ENCODE assay signal across 8 cellular contexts in genomic region chr13:80979035-80979641, GRCh38.
A peak's percentile ranks its signal among the peaks of the same experiment; 100 is the strongest.
DNase-seq lines count a peak whose midpoint lies in the region; ATAC-seq, FAIRE-seq and TF ChIP-seq lines count a peak whose summit lies in the region.

No MANE protein-coding gene starts in this region.

- H3K27ac ChIP-seq in HCT116 (ENCODE audit: low read depth, low read length) (no peak overlapping the region), SJCRH30 (no peak overlapping the region)

- H3K36me3 ChIP-seq in HCT116 (ENCODE audit: control insufficient read depth in 1 of 2, insufficient read depth in 2 of 2, low read length in 2 of 2) (no peaks in the 10 kb centered on the region), SJCRH30 (no peaks in the 10 kb centered on the region)

- BruUV-seq in HCT116 (replicated peaks; lab: Mats Ljungman, UMichigan), result no TSS peak

- H3K4me3 ChIP-seq in HCT116 (replicated peaks in 1 of 2; ENCODE audit: low read depth in 1 of 2, low read length in 2 of 2) (no peak overlapping the region), SJCRH30 (no peak overlapping the region)

- H3K4me1 ChIP-seq in HCT116 (ENCODE audit: control insufficient read depth in 1 of 2, insufficient read depth in 2 of 2, low read length in 2 of 2) (no peaks in the 10 kb centered on the region), SJCRH30 (no peaks in the 10 kb centered on the region)

- CTCF ChIA-PET in HCT116 (lab: Charles Lee), result interaction anchor here (0.7 to 2.8 kb wide), 3 partner anchors 10 to 38 kb away, joined by 3 to 14 read pairs (median 4); no protein-coding TSS in a partner anchor

- FAIRE-seq in endometrium (lab: Jason Lieb, UNC), result peak; percentile 94

- no peaks in the 10 kb centered on the region for H4K20me1 ChIP-seq in HCT116 (ENCODE audit: insufficient read depth)

- peak; percentile 62 for DNase-seq in ACHN
- DNase-seq in GM10266 (ENCODE audit: extremely low spot score), result peak; percentile 41
- DNase-seq in HCT116 (ENCODE audit: low read depth, low spot score), result peak; percentile 46
- peak; percentile 74 for DNase-seq in LoVo (ENCODE audit: low spot score)
- peak; percentile 37 to 81 for DNase-seq in SJCRH30
- DNase-seq in midbrain (lab: John Stamatoyannopoulos, UW), result peak; percentile 84
- DNase-seq in NCI-H226, result no peak

- RAD21 ChIA-PET in HCT116 (lab: Charles Lee; ENCODE audit: low non-redundant PET in 1 of 2, low total read pairs in 2 of 2, uncharacterized antibody in 2 of 2, unreplicated experiment in 2 of 2), result no interaction called here

- intact Hi-C loops in HCT116 (cut with micrococcal nuclease), result loop anchor here (1.0 kb wide), 1 partner anchor 38 kb away; no protein-coding TSS in a partner anchor

- H3K9ac ChIP-seq in HCT116 (ENCODE audit: low read length), result no peak overlapping the region

- no peaks in the 10 kb centered on the region for H3K79me2 ChIP-seq in HCT116 (ENCODE audit: insufficient read depth, low read length)

- ATAC-seq in HCT116, result peak; percentile 71; the same call in 1 of the 2 replicates

- no peak overlapping the region for H3K4me2 ChIP-seq in HCT116 (ENCODE audit: low read length)

- peak; percentile 61 for TF ChIP-seq RAD21 in HCT116 (IDR thresholded peaks at IDR 0.05; ENCODE audit: low read depth)

- POLR2A ChIA-PET in HCT116 (lab: Charles Lee), result no interaction called here

- H3K27me3 ChIP-seq in HCT116 (ENCODE audit: insufficient read depth, low read length), result no peaks in the 10 kb centered on the region
- H3K27me3 ChIP-seq in SJCRH30, result no peaks in the 10 kb centered on the region

- peak overlapping the region; percentile 78 for H2AFZ ChIP-seq in HCT116 (ENCODE audit: low read depth, low read length, poor library complexity, severe bottlenecking)

- H3K9me3 ChIP-seq in HCT116 (ENCODE audit: control insufficient read depth in 1 of 2, insufficient read depth in 1 of 2, low read depth in 1 of 2, low read length in 2 of 2) (no peaks in the 10 kb centered on the region), SJCRH30 (replicated peaks) (no peaks in the 10 kb centered on the region; the same call in 1 of the 2 replicates)

- H3K9me2 ChIP-seq in HCT116 (ENCODE audit: insufficient read depth), result no peaks in the 10 kb centered on the region

- TF ChIP-seq CTCF in GM10266 (IDR thresholded peaks at IDR 0.05; ENCODE audit: control insufficient read depth, insufficient read depth, low read depth, missing control alignments) (peak; percentile 78), HCT116 (IDR thresholded peaks at IDR 0.05 in 2 of 3, conservative IDR thresholded peaks at IDR 0.05 in 1 of 3; ENCODE audit: borderline replicate concordance in 1 of 3, insufficient read depth in 1 of 3, low read depth in 2 of 3, low read length in 2 of 3) (peak; percentile 41 to 87 (median 72); a peak in 5 of 6 replicates)

- in situ Hi-C loops in ACHN (cut with HindIII; ENCODE audit: low pct_ligation_motif_present, low pct_unique_long_range_greater_than_20kb, low sequenced_read_pairs), result no loop called here

- TF ChIP-seq POLR2A in HCT116 (IDR thresholded peaks at IDR 0.05; ENCODE audit: borderline replicate concordance, extremely low read depth, insufficient read depth, insufficient read length), result no peak

TF ChIP-seq in HCT116, 20 proteins besides CTCF, POLR2A, EP300 and RAD21:
- no peak for TF ChIP-seq JUND (IDR thresholded peaks at IDR 0.05)
- no peak for TF ChIP-seq CBX3 (IDR thresholded peaks at IDR 0.05; ENCODE audit: low read depth)
- TF ChIP-seq SIN3A (IDR thresholded peaks at IDR 0.05; ENCODE audit: low read depth), result no peak
- TF ChIP-seq ZFX (IDR thresholded peaks at IDR 0.05), result no peak
- no peak for TF ChIP-seq ZNF274 (IDR thresholded peaks at IDR 0.05; ENCODE audit: low read depth, low read length)
- no peak for TF ChIP-seq TCF7L2 (IDR thresholded peaks at IDR 0.05; ENCODE audit: borderline replicate concordance, extremely low read depth, insufficient read depth, insufficient read length)
- TF ChIP-seq, protein P1, sequence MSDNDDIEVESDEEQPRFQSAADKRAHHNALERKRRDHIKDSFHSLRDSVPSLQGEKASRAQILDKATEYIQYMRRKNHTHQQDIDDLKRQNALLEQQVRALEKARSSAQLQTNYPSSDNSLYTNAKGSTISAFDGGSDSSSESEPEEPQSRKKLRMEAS (IDR thresholded peaks at IDR 0.05), result no peak; the same call in 1 of the 2 replicates
- TF ChIP-seq ATF3 (IDR thresholded peaks at IDR 0.05), result no peak
- no peak for TF ChIP-seq SRF (IDR thresholded peaks at IDR 0.05; ENCODE audit: low read depth)
- TF ChIP-seq POLR2AphosphoS5 (IDR thresholded peaks at IDR 0.05; ENCODE audit: low read depth, low read length), result no peak
- TF ChIP-seq ZBTB33 (IDR thresholded peaks at IDR 0.05; ENCODE audit: extremely low read depth, insufficient replicate concordance, low read length), result no peak
- no peak for TF ChIP-seq CEBPB (IDR thresholded peaks at IDR 0.05; ENCODE audit: low read depth)
- TF ChIP-seq, protein P2, sequence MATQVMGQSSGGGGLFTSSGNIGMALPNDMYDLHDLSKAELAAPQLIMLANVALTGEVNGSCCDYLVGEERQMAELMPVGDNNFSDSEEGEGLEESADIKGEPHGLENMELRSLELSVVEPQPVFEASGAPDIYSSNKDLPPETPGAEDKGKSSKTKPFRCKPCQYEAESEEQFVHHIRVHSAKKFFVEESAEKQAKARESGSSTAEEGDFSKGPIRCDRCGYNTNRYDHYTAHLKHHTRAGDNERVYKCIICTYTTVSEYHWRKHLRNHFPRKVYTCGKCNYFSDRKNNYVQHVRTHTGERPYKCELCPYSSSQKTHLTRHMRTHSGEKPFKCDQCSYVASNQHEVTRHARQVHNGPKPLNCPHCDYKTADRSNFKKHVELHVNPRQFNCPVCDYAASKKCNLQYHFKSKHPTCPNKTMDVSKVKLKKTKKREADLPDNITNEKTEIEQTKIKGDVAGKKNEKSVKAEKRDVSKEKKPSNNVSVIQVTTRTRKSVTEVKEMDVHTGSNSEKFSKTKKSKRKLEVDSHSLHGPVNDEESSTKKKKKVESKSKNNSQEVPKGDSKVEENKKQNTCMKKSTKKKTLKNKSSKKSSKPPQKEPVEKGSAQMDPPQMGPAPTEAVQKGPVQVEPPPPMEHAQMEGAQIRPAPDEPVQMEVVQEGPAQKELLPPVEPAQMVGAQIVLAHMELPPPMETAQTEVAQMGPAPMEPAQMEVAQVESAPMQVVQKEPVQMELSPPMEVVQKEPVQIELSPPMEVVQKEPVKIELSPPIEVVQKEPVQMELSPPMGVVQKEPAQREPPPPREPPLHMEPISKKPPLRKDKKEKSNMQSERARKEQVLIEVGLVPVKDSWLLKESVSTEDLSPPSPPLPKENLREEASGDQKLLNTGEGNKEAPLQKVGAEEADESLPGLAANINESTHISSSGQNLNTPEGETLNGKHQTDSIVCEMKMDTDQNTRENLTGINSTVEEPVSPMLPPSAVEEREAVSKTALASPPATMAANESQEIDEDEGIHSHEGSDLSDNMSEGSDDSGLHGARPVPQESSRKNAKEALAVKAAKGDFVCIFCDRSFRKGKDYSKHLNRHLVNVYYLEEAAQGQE (IDR thresholded peaks at IDR 0.05; ENCODE audit: low read depth), result no peak
- TF ChIP-seq EZH2phosphoT487 (IDR thresholded peaks at IDR 0.05; ENCODE audit: borderline replicate concordance), result no peak
- TF ChIP-seq YY1 (IDR thresholded peaks at IDR 0.05; ENCODE audit: extremely low read depth, insufficient replicate concordance, low read depth, low read length), result no peak
- TF ChIP-seq SP1 (IDR thresholded peaks at IDR 0.05; ENCODE audit: low read depth), result no peak
- TF ChIP-seq EGR1 (IDR thresholded peaks at IDR 0.05; ENCODE audit: low read depth), result no peak
- TF ChIP-seq EZH2 (IDR thresholded peaks at IDR 0.05), result no peak
- TF ChIP-seq ELF1 (IDR thresholded peaks at IDR 0.05; ENCODE audit: borderline replicate concordance, low read depth), result no peak
TF ChIP-seq in HCT116: peak in this region for 0.
